1 cellular context compared by ENCODE assay signal in the genomic region with DNA sequence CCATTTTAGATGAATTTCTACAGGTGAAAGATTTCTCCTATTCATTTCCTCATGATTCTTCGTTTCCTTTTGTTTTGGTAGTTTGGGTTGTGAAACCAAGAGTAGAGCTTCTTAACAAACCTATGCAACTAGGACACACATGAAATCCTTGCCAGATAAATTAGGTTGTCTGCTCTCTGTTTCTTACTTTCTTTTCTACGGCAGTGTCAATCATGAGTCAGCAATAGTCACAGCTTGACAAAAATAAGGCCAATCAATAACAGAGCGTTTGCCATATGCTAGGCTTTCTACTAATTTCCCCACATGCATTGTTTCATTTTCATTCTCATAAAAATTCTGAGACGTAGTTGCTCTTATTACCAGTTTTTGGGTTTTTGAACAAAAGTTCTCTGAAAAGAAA.
TF ChIP-seq lines count a peak whose summit lies in the region.

No MANE protein-coding gene starts in this region.

TF ChIP-seq in K562, 482 proteins besides CTCF, POLR2A, EP300 and RAD21 (continued from another document):
- TF ChIP-seq, protein P1, sequence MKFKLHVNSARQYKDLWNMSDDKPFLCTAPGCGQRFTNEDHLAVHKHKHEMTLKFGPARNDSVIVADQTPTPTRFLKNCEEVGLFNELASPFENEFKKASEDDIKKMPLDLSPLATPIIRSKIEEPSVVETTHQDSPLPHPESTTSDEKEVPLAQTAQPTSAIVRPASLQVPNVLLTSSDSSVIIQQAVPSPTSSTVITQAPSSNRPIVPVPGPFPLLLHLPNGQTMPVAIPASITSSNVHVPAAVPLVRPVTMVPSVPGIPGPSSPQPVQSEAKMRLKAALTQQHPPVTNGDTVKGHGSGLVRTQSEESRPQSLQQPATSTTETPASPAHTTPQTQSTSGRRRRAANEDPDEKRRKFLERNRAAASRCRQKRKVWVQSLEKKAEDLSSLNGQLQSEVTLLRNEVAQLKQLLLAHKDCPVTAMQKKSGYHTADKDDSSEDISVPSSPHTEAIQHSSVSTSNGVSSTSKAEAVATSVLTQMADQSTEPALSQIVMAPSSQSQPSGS (CRISPR knock-in tag; IDR thresholded peaks at IDR 0.05) = no peak
- no peak for TF ChIP-seq HDAC3 (IDR thresholded peaks at IDR 0.05; ENCODE audit: borderline replicate concordance, partially characterized antibody)
- peak; percentile 85 for TF ChIP-seq MAFK (IDR thresholded peaks at IDR 0.05; ENCODE audit: low read length)
- no peak for TF ChIP-seq ZNF197 (CRISPR knock-in tag; IDR thresholded peaks at IDR 0.05; ENCODE audit: low read depth)
- TF ChIP-seq, protein P2, sequence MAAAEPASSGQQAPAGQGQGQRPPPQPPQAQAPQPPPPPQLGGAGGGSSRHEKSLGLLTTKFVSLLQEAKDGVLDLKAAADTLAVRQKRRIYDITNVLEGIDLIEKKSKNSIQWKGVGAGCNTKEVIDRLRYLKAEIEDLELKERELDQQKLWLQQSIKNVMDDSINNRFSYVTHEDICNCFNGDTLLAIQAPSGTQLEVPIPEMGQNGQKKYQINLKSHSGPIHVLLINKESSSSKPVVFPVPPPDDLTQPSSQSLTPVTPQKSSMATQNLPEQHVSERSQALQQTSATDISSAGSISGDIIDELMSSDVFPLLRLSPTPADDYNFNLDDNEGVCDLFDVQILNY (CRISPR knock-in tag; IDR thresholded peaks at IDR 0.05) = no peak
- TF ChIP-seq MAFF (IDR thresholded peaks at IDR 0.05; ENCODE audit: low read length) = peak; percentile 85
- TF ChIP-seq SREBF1 (IDR thresholded peaks at IDR 0.05; ENCODE audit: borderline replicate concordance, low read depth, low read length) = no peak
- TF ChIP-seq BCL6 (CRISPR knock-in tag; IDR thresholded peaks at IDR 0.05) = no peak
- no peak for TF ChIP-seq PRMT5 (CRISPR knock-in tag; IDR thresholded peaks at IDR 0.05)
- 0 out of 2 replicates have a peak, but pooled peaks have one; percentile 6 for TF ChIP-seq CEBPB (tag; IDR thresholded peaks at IDR 0.05)
- TF ChIP-seq NCOA1 (IDR thresholded peaks at IDR 0.05; ENCODE audit: low read depth) = no peak
- TF ChIP-seq, protein P3, sequence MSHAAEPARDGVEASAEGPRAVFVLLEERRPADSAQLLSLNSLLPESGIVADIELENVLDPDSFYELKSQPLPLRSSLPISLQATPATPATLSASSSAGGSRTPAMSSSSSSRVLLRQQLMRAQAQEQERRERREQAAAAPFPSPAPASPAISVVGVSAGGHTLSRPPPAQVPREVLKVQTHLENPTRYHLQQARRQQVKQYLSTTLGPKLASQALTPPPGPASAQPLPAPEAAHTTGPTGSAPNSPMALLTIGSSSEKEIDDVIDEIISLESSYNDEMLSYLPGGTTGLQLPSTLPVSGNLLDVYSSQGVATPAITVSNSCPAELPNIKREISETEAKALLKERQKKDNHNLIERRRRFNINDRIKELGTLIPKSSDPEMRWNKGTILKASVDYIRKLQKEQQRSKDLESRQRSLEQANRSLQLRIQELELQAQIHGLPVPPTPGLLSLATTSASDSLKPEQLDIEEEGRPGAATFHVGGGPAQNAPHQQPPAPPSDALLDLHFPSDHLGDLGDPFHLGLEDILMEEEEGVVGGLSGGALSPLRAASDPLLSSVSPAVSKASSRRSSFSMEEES (CRISPR knock-in tag; IDR thresholded peaks at IDR 0.05) = no peak
- TF ChIP-seq MEIS2 (IDR thresholded peaks at IDR 0.05; ENCODE audit: partially characterized antibody) = peak; percentile 71
- TF ChIP-seq BACH1 (tag; IDR thresholded peaks at IDR 0.05) = peak; percentile 68; the same call in 1 of the 2 replicates
- TF ChIP-seq C11orf30 (IDR thresholded peaks at IDR 0.05; ENCODE audit: low read depth) = peak; percentile 90
